Comparison of ENCODE assay signal across 1 cellular context in the genomic region with DNA sequence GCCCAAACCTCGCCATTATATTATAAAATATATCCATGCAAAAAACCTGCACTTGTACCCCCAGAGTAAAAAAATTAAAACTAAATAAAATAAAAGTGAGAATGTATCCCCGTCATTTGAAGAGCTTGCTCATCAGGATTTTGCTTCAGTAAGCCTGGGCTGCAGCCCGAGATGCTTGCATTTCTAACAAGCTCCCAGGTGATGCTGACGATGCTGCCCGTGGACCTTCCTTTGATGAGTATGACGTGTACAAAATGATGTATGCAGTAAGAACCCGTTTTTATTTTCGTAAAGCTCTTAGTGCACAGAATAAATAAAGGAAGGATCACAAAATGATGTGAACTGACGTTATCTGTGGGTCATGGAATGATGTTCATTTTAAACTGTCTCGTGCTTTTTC.
TF ChIP-seq lines count a peak whose summit lies in the region.

No MANE protein-coding gene starts in this region.

TF ChIP-seq in HepG2, 621 proteins besides CTCF, POLR2A, EP300 and RAD21:
- TF ChIP-seq CREB1 (IDR thresholded peaks at IDR 0.05) (peak; percentile 87), CREB1 (CRISPR knock-in tag; IDR thresholded peaks at IDR 0.05) (no peak), ZNF570 (CRISPR knock-in tag; IDR thresholded peaks at IDR 0.05; ENCODE audit: borderline replicate concordance) (no peak)
